In genomic region chr7:135959655-135960363, GRCh38 we compare ENCODE assay signal across 32 cellular contexts. TPM values are rescaled to one million over a fixed set of nuclear protein-coding genes. Genes with fewer than 3 reads are reported as not detected.
DNase-seq lines count a peak whose midpoint lies in the region; ATAC-seq and TF ChIP-seq lines count a peak whose summit lies in the region.
"Had no signal": no experiment of that assay in that cellular context is flagged by ENCODE, and none has a peak within 500 bp of the region (broad histone marks: within the 10 kb centered on the region; RNA-seq: fewer than 3 reads in every experiment).

No MANE protein-coding gene starts in this region.

- H3K9me3 ChIP-seq in cardiac muscle cell (ENCODE audit: low read depth) (no peaks in the 10 kb centered on the region), adipocyte (ENCODE audit: control insufficient read depth, low read length) (no peaks in the 10 kb centered on the region), lower lobe of right lung (no peaks in the 10 kb centered on the region), uterus (no peaks in the 10 kb centered on the region)
- H3K9me3 ChIP-seq: breast epithelium, colonic mucosa, esophagus muscularis mucosa, right atrium auricular region had no signal

- DNase-seq in cardiac muscle cell (ENCODE audit: low read depth in 1 of 2, low spot score in 1 of 2): peak in 1 of 2 donors; percentile 52
- DNase-seq in Right ventricle myocardium superior: no peak
- peak; percentile 38 for DNase-seq in adipocyte (ENCODE audit: low read depth)
- DNase-seq in fibroblast of pulmonary artery (ENCODE audit: low read depth): peak; percentile 37
- no peak for DNase-seq in lower lobe of right lung
- no peak for DNase-seq in uterus
- DNase-seq in stimulated activated CD4-positive, alpha-beta T cell treated with anti-CD3 and anti-CD28 coated beads, Interleukin-15, amount 100 ng/mL, for 24 hours: no peak
- DNase-seq: 8988T; activated CD4-positive, alpha-beta T cell treated with anti-CD3 and anti-CD28 coated beads, Interleukin-2, amount 10 ng/mL, durations not matched to agents 24 days and 14 days; activated naive CD8-positive, alpha-beta T cell treated with anti-CD3 and anti-CD28 coated beads, Interleukin-2, amount 50 U/mL, for 24 hours; activated T-cell treated with anti-CD3 and anti-CD28 coated beads, Interleukin-2, amount 50 U/mL, for 4 hours; CD4-positive, alpha-beta memory T cell; colonic mucosa; DMS 273 treated with DMSO at 0.1 percent for 48 hours; effector memory CD8-positive, alpha-beta T cell; islet precursor cell; Kasumi-1; left ventricle myocardium superior; midbrain; naive thymus-derived CD8-positive, alpha-beta T cell; NCI-H146; NCI-H510A; stimulated activated CD4-positive, alpha-beta T cell treated with anti-CD3 and anti-CD28 coated beads, Interleukin-4, amount 100 ng/mL, for 24 hours; SW 1271; T1000; WERI-Rb-1 had no signal

- H3K9ac ChIP-seq in adipocyte (ENCODE audit: low read length): peak overlapping the region; percentile 32
- H3K9ac ChIP-seq: parathyroid adenoma had no signal

- H3K4me1 ChIP-seq in cardiac muscle cell (ENCODE audit: low read depth): peaks cover 47% of the 10 kb centered on the region
- H3K4me1 ChIP-seq in adipocyte (ENCODE audit: control insufficient read depth, insufficient read depth, low read length): peaks cover 32% of the 10 kb centered on the region
- H3K4me1 ChIP-seq in lower lobe of right lung: peaks cover 21% of the 10 kb centered on the region
- H3K4me1 ChIP-seq in uterus: no peaks in the 10 kb centered on the region
- H3K4me1 ChIP-seq: breast epithelium, colonic mucosa had no signal

- no peak for TF ChIP-seq CTCF in cardiac muscle cell (IDR thresholded peaks at IDR 0.05; ENCODE audit: low read depth, low read length)
- TF ChIP-seq CTCF in fibroblast of pulmonary artery (IDR thresholded peaks at IDR 0.05; ENCODE audit: low read length, missing control alignments): no peak
- no peak for TF ChIP-seq CTCF in lower lobe of right lung (IDR thresholded peaks at IDR 0.05)
- no peak for TF ChIP-seq CTCF in uterus (IDR thresholded peaks at IDR 0.05)

- intact Hi-C loops in Right ventricle myocardium superior (cut with DNase I) (no loop called here), lower lobe of right lung (cut with DNase I) (no loop called here), uterus (cut with DNase I; ENCODE audit: low total_unique reads) (no loop called here)

- no peak overlapping the region for H3K4me3 ChIP-seq in cardiac muscle cell
- no peak overlapping the region for H3K4me3 ChIP-seq in adipocyte (ENCODE audit: low read length)
- H3K4me3 ChIP-seq in fibroblast of pulmonary artery (replicated peaks; ENCODE audit: low read depth, low read length): no peak overlapping the region
- no peak overlapping the region for H3K4me3 ChIP-seq in lower lobe of right lung
- no peak overlapping the region for H3K4me3 ChIP-seq in uterus
- H3K4me3 ChIP-seq: breast epithelium, colonic mucosa, esophagus muscularis mucosa, right atrium auricular region had no signal

- peak overlapping the region; percentile 31 for H3K27ac ChIP-seq in cardiac muscle cell
- no peak overlapping the region for H3K27ac ChIP-seq in lower lobe of right lung
- no peak overlapping the region for H3K27ac ChIP-seq in uterus
- H3K27ac ChIP-seq: breast epithelium, colonic mucosa, esophagus muscularis mucosa, parathyroid adenoma, right atrium auricular region, WERI-Rb-1 had no signal

- H3K36me3 ChIP-seq in cardiac muscle cell: no peaks in the 10 kb centered on the region
- no peaks in the 10 kb centered on the region for H3K36me3 ChIP-seq in adipocyte (ENCODE audit: control insufficient read depth, insufficient read depth, low read length, severe bottlenecking)
- no peaks in the 10 kb centered on the region for H3K36me3 ChIP-seq in lower lobe of right lung
- no peaks in the 10 kb centered on the region for H3K36me3 ChIP-seq in uterus
- H3K36me3 ChIP-seq: breast epithelium, colonic mucosa, esophagus muscularis mucosa, right atrium auricular region, WERI-Rb-1 had no signal

- TF ChIP-seq POLR2A in uterus (IDR thresholded peaks at IDR 0.05): no peak

- ATAC-seq in Right ventricle myocardium superior (ENCODE audit: poor library complexity) (no peak), lower lobe of right lung (no peak), GM21447 (IDR thresholded peaks at IDR 0.05; ENCODE audit: unreplicated experiment) (no peak)
- ATAC-seq: activated naive CD8-positive, alpha-beta T cell treated with anti-CD3 and anti-CD28 coated beads, Interleukin-2, amount 50 U/mL, for 24 hours; activated T-cell treated with anti-CD3 and anti-CD28 coated beads, Interleukin-2, amount 50 U/mL, for 4 hours; effector memory CD8-positive, alpha-beta T cell; left ventricle myocardium superior; naive thymus-derived CD8-positive, alpha-beta T cell; stimulated activated memory B cell treated with anti-CD40 and anti-IgM and Interleukin-4, amounts not matched to agents 10 μg/mL and 1 μg/mL and 100 μg/mL, for 72 hours had no signal

- H3K27me3 ChIP-seq in cardiac muscle cell (no peaks in the 10 kb centered on the region), adipocyte (replicated peaks; ENCODE audit: control insufficient read depth, insufficient read depth, low read length) (no peaks in the 10 kb centered on the region), lower lobe of right lung (ENCODE audit: low read depth) (no peaks in the 10 kb centered on the region), uterus (no peaks in the 10 kb centered on the region)
- H3K27me3 ChIP-seq: breast epithelium, colonic mucosa, esophagus muscularis mucosa, right atrium auricular region had no signal

RNA-seq across cellular contexts. Expression of gene MTPN, which starts 17.4 kb away (rescaled TPM):
- 110 and 141 TPM in 2 replicates for total RNA-seq in cardiac muscle cell
- 79.0 and 86.1 TPM in 2 replicates for polyA plus RNA-seq in cardiac muscle cell
- total RNA-seq in Right ventricle myocardium superior: 54.9 TPM
- 144 TPM for total RNA-seq in lower lobe of right lung
- 100 to 1,000 TPM in 1 of 4 donors, 10 to 100 TPM in 3; 53.8 to 125 (median 76.8) TPM for total RNA-seq in uterus

Comparison
In these comparisons a context has a peak if more than half of its experiments do, and no peak if none do; other contexts are left out.
1. DNase-seq: peak in adipocyte (single experiment) and fibroblast of pulmonary artery (single experiment); none in Right ventricle myocardium superior (single experiment), lower lobe of right lung (single experiment), uterus (0 of 2) and stimulated activated CD4-positive, alpha-beta T cell treated with anti-CD3 and anti-CD28 coated beads, Interleukin-15, amount 100 ng/mL, for 24 hours (single experiment).